In the genomic region with DNA sequence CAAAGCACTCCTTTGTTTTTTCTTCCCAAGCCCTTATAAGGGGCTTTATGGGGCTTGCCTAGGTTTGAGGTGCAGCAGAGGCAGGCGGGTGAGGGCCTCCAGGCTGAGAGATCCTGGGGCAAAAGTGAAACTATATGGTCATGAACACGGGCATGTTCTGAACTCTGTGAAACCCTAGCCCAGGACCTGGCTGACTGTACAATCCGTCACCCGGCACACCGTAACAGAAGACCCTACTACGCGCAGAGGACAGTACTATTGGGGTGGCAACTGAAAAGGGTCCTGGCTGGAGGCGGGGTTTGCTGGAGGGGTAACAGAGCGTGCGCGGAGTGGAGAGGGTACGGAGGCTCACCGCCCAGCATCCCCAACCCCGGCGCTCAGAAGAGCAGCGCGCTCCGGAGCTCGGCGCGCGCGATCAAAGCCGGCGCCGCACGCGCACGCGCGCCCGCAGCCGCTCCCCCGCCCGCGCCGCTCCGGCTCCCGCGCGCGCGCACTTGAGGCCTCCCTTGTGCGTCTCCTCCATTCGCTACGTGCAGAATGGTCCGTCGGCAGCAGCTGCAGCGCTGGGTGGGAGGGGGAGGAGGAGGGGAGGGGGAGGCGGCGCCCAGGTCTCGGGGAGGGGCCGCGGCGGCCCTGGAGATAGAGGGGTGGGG, we compare ENCODE assay signal across 1 cellular context.
A peak's percentile ranks its signal among the peaks of the same experiment; 100 is the strongest.
TF ChIP-seq lines count a peak whose summit lies in the region.

No MANE protein-coding gene starts in this region.

TF ChIP-seq in HEK293, 187 proteins besides CTCF, POLR2A, EP300 and RAD21 (continued from another document):
- TF ChIP-seq, protein P1, sequence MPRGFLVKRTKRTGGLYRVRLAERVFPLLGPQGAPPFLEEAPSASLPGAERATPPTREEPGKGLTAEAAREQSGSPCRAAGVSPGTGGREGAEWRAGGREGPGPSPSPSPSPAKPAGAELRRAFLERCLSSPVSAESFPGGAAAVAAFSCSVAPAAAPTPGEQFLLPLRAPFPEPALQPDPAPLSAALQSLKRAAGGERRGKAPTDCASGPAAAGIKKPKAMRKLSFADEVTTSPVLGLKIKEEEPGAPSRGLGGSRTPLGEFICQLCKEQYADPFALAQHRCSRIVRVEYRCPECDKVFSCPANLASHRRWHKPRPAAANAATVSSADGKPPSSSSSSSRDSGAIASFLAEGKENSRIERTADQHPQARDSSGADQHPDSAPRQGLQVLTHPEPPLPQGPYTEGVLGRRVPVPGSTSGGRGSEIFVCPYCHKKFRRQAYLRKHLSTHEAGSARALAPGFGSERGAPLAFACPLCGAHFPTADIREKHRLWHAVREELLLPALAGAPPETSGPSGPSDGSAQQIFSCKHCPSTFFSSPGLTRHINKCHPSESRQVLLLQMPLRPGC (tag by site-specific recombination; IDR thresholded peaks at IDR 0.05) = no peak
- TF ChIP-seq ZNF776 (tag by site-specific recombination; IDR thresholded peaks at IDR 0.05; ENCODE audit: borderline replicate concordance) = no peak
- TF ChIP-seq, protein P2, sequence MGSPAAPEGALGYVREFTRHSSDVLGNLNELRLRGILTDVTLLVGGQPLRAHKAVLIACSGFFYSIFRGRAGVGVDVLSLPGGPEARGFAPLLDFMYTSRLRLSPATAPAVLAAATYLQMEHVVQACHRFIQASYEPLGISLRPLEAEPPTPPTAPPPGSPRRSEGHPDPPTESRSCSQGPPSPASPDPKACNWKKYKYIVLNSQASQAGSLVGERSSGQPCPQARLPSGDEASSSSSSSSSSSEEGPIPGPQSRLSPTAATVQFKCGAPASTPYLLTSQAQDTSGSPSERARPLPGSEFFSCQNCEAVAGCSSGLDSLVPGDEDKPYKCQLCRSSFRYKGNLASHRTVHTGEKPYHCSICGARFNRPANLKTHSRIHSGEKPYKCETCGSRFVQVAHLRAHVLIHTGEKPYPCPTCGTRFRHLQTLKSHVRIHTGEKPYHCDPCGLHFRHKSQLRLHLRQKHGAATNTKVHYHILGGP (tag by site-specific recombination; IDR thresholded peaks at IDR 0.05) = no peak
- TF ChIP-seq ZEB2 (tag by site-specific recombination; IDR thresholded peaks at IDR 0.05) = peak; percentile 19; the same call in 1 of the 2 replicates
- TF ChIP-seq, protein P3, sequence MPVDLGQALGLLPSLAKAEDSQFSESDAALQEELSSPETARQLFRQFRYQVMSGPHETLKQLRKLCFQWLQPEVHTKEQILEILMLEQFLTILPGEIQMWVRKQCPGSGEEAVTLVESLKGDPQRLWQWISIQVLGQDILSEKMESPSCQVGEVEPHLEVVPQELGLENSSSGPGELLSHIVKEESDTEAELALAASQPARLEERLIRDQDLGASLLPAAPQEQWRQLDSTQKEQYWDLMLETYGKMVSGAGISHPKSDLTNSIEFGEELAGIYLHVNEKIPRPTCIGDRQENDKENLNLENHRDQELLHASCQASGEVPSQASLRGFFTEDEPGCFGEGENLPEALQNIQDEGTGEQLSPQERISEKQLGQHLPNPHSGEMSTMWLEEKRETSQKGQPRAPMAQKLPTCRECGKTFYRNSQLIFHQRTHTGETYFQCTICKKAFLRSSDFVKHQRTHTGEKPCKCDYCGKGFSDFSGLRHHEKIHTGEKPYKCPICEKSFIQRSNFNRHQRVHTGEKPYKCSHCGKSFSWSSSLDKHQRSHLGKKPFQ (tag by site-specific recombination; IDR thresholded peaks at IDR 0.05) = no peak
- no peak for TF ChIP-seq ZNF549 (tag by site-specific recombination; IDR thresholded peaks at IDR 0.05)
- peak; percentile 42; the same call in 1 of the 2 replicates for TF ChIP-seq ZNF24 (tag by site-specific recombination; IDR thresholded peaks at IDR 0.05)
- no peak for TF ChIP-seq ZNF211 (tag by site-specific recombination; IDR thresholded peaks at IDR 0.05; ENCODE audit: low read depth)
- TF ChIP-seq ZNF391 (tag by site-specific recombination; IDR thresholded peaks at IDR 0.05; ENCODE audit: borderline replicate concordance, low read depth) = no peak
- no peak for TF ChIP-seq ZNF626 (tag by site-specific recombination; IDR thresholded peaks at IDR 0.05)
- no peak for TF ChIP-seq ZSCAN16 (tag by site-specific recombination; IDR thresholded peaks at IDR 0.05)
- no peak for TF ChIP-seq ZFHX2 (tag by site-specific recombination; conservative IDR thresholded peaks at IDR 0.05)
- TF ChIP-seq ZNF624 (tag by site-specific recombination; IDR thresholded peaks at IDR 0.05) = no peak
- no peak for TF ChIP-seq ZNF426 (tag by site-specific recombination; IDR thresholded peaks at IDR 0.05)
- no peak for TF ChIP-seq ZNF248 (tag by site-specific recombination; IDR thresholded peaks at IDR 0.05)
- no peak for TF ChIP-seq ZNF202 (tag by site-specific recombination; IDR thresholded peaks at IDR 0.05; ENCODE audit: borderline replicate concordance)
- no peak for TF ChIP-seq ZNF112 (tag by site-specific recombination; IDR thresholded peaks at IDR 0.05)
- TF ChIP-seq ZFP69B (tag by site-specific recombination; IDR thresholded peaks at IDR 0.05) = no peak
- no peak for TF ChIP-seq HOXA7 (CRISPR knock-in tag; IDR thresholded peaks at IDR 0.05; ENCODE audit: borderline replicate concordance)
